ENCODE assay signal across 9 cellular contexts in genomic region chr3:58084788-58085543, GRCh38.
DNase-seq lines count a peak whose midpoint lies in the region; ATAC-seq and TF ChIP-seq lines count a peak whose summit lies in the region.
"Had no signal": no experiment of that assay in that cellular context is flagged by ENCODE, and none has a peak within 500 bp of the region (broad histone marks: within the 10 kb centered on the region; RNA-seq: fewer than 3 reads in every experiment).

No MANE protein-coding gene starts in this region.

- TF ChIP-seq CTCF in CD4-positive, alpha-beta T cell (IDR thresholded peaks at IDR 0.05): no peak
- TF ChIP-seq CTCF in endothelial cell (IDR thresholded peaks at IDR 0.05; ENCODE audit: unreplicated experiment): no peak

- DNase-seq in CD4-positive, alpha-beta T cell: no peak
- no peak for DNase-seq in endothelial cell (ENCODE audit: low spot score)
- DNase-seq in GDM1 (lab: John Stamatoyannopoulos, UW): no peak
- DNase-seq in NOMO-1 treated with DMSO at 0.1 percent for 48 hours (lab: John Stamatoyannopoulos, UW; ENCODE audit: unreplicated experiment): no peak

- no peaks in the 10 kb centered on the region for H3K9me3 Mint-ChIP-seq in CD4-positive, alpha-beta T cell
- no peaks in the 10 kb centered on the region for H3K9me3 Mint-ChIP-seq in endothelial cell (ENCODE audit: unreplicated experiment)

- H3K27ac Mint-ChIP-seq in CD4-positive, alpha-beta T cell: peak overlapping the region; percentile 85
- peak overlapping the region; percentile 93 for H3K27ac Mint-ChIP-seq in endothelial cell (ENCODE audit: unreplicated experiment)

- CTCF ChIA-PET in CD4-positive, alpha-beta T cell (lab: Charles Lee): no interaction called here

- no peaks in the 10 kb centered on the region for H3K9me3 ChIP-seq in CD4-positive, alpha-beta T cell (ENCODE audit: control insufficient read depth, low read length)

- intact Hi-C loops in CD4-positive, alpha-beta T cell (cut with DNase I, micrococcal nuclease): no loop called here

- peaks cover 57% of the 10 kb centered on the region for H3K4me1 Mint-ChIP-seq in CD4-positive, alpha-beta T cell (ENCODE audit: low read depth)
- peaks cover 48% of the 10 kb centered on the region for H3K4me1 Mint-ChIP-seq in endothelial cell (ENCODE audit: unreplicated experiment)

- peak overlapping the region; percentile 2 for H3K4me3 Mint-ChIP-seq in CD4-positive, alpha-beta T cell
- H3K4me3 Mint-ChIP-seq in endothelial cell (ENCODE audit: unreplicated experiment): peak overlapping the region; percentile 35

- no peaks in the 10 kb centered on the region for H3K27me3 ChIP-seq in CD4-positive, alpha-beta T cell (ENCODE audit: control insufficient read depth, insufficient read depth, low read length)

- no peak for ATAC-seq in CD4-positive, alpha-beta T cell (ENCODE audit: poor library complexity)
- peak; percentile 84 for ATAC-seq in GM19438 (IDR thresholded peaks at IDR 0.05; ENCODE audit: low read depth, unreplicated experiment)
- ATAC-seq in HG03196 (IDR thresholded peaks at IDR 0.05; ENCODE audit: unreplicated experiment): peak; percentile 77
- no peak for ATAC-seq in HG03469 (IDR thresholded peaks at IDR 0.05; ENCODE audit: unreplicated experiment)
- ATAC-seq in HG03045 (IDR thresholded peaks at IDR 0.05; ENCODE audit: unreplicated experiment): no peak

- no peak overlapping the region for H3K27ac ChIP-seq in CD4-positive, alpha-beta T cell (ENCODE audit: low read depth, low read length)
- H3K27ac ChIP-seq: C4-2B had no signal

- H3K27me3 Mint-ChIP-seq in CD4-positive, alpha-beta T cell: no peaks in the 10 kb centered on the region
- H3K27me3 Mint-ChIP-seq in endothelial cell (ENCODE audit: unreplicated experiment): no peaks in the 10 kb centered on the region

- POLR2A ChIA-PET in CD4-positive, alpha-beta T cell (lab: Charles Lee): no interaction called here

- H3K36me3 Mint-ChIP-seq in CD4-positive, alpha-beta T cell (ENCODE audit: low read depth): peaks cover 31% of the 10 kb centered on the region
- peaks cover 17% of the 10 kb centered on the region for H3K36me3 Mint-ChIP-seq in endothelial cell (ENCODE audit: low read depth, unreplicated experiment)

Comparison
In these comparisons a context has a peak if more than half of its experiments do, and no peak if none do; other contexts are left out.
1. ATAC-seq: peak in GM19438 (single experiment) and HG03196 (single experiment); none in CD4-positive, alpha-beta T cell (single experiment), HG03469 (single experiment) and HG03045 (single experiment).